9 cellular contexts compared by ENCODE assay signal in genomic region chr1:28359592-28360239, GRCh38. TPM values are rescaled to one million over a fixed set of nuclear protein-coding genes. Genes with fewer than 3 reads are reported as not detected.
DNase-seq lines count a peak whose midpoint lies in the region; ATAC-seq and TF ChIP-seq lines count a peak whose summit lies in the region.
"Had no signal": no experiment of that assay in that cellular context is flagged by ENCODE, and none has a peak within 500 bp of the region (broad histone marks: within the 10 kb centered on the region; RNA-seq: fewer than 3 reads in every experiment).

No MANE protein-coding gene starts in this region.

- no peak overlapping the region for H3K27ac Mint-ChIP-seq in Calu3 (ENCODE audit: unreplicated experiment)
- H3K27ac Mint-ChIP-seq: IgD-negative memory B cell had no signal

- in situ Hi-C loops in transverse colon (cut with MboI; ENCODE audit: low pct_ligation_motif_present in 1 of 4, low pct_unique_long_range_greater_than_20kb in 1 of 4, low sequenced_read_pairs in 3 of 4), result no loop called here

- CTCF ChIA-PET in Calu3 (lab: Charles Lee), result interaction anchor here (0.6 to 2.2 kb wide), 8 partner anchors 8 to 123 kb away, joined by 3 to 12 read pairs (median 4); partner anchors contain the start of gene PHACTR4

- no peaks in the 10 kb centered on the region for H3K9me3 Mint-ChIP-seq in Calu3 (ENCODE audit: low read depth, unreplicated experiment)
- H3K9me3 Mint-ChIP-seq in activated T-cell treated with anti-CD3 and anti-CD28 coated beads, Interleukin-2, amount 50 U/mL, for 4 hours, result no peaks in the 10 kb centered on the region
- H3K9me3 Mint-ChIP-seq: IgD-negative memory B cell had no signal

- H3K36me3 ChIP-seq in osteoblast (ENCODE audit: insufficient read depth, low read length), result no peaks in the 10 kb centered on the region
- H3K36me3 ChIP-seq in transverse colon, result no peaks in the 10 kb centered on the region

- peak; percentile 36 for TF ChIP-seq CTCF in Calu3 (IDR thresholded peaks at IDR 0.05; ENCODE audit: unreplicated experiment)
- TF ChIP-seq CTCF in LNCAP (IDR thresholded peaks at IDR 0.05), result peak; percentile 75
- peak; percentile 64 for TF ChIP-seq CTCF in fibroblast of the aortic adventitia (IDR thresholded peaks at IDR 0.05; ENCODE audit: insufficient read depth, low read length)
- peak; percentile 76 for TF ChIP-seq CTCF in osteoblast (IDR thresholded peaks at IDR 0.05; ENCODE audit: extremely low read depth, low read depth, low read length)
- TF ChIP-seq CTCF in transverse colon (IDR thresholded peaks at IDR 0.05), result peak; percentile 53 to 71 (median 65)

- H3K79me2 ChIP-seq in osteoblast (ENCODE audit: insufficient read depth, low read length), result no peaks in the 10 kb centered on the region

- H4K20me1 ChIP-seq in osteoblast (ENCODE audit: insufficient read depth, low read length), result no peaks in the 10 kb centered on the region

- WGBS in transverse colon (ENCODE audit: low coverage in 1 of 2), 2 donors, result 40 to 42% methylated on average over 7 of the region's 7 CpGs

- H3K4me3 ChIP-seq in fibroblast of the aortic adventitia (ENCODE audit: low read depth, low read length) (no peak overlapping the region), osteoblast (ENCODE audit: insufficient read depth, low read length) (no peak overlapping the region), transverse colon (no peak overlapping the region)

- no TSS peak for BruUV-seq in Calu3 (replicated peaks; lab: Mats Ljungman, UMichigan)

- intact Hi-C loops in Calu3 (cut with micrococcal nuclease; ENCODE audit: unreplicated experiment) (no loop called here), transverse colon (cut with DNase I; ENCODE audit: low total_unique reads) (no loop called here)

- peaks cover 9% of the 10 kb centered on the region for H3K4me1 Mint-ChIP-seq in Calu3 (ENCODE audit: low read depth, unreplicated experiment)
- H3K4me1 Mint-ChIP-seq in activated T-cell treated with anti-CD3 and anti-CD28 coated beads, Interleukin-2, amount 50 U/mL, for 4 hours (ENCODE audit: low read depth), result no peaks in the 10 kb centered on the region

- no peak for TF ChIP-seq POLR2A in transverse colon (IDR thresholded peaks at IDR 0.05)

- no peaks in the 10 kb centered on the region for H3K27me3 ChIP-seq in osteoblast (ENCODE audit: insufficient read depth, low read length)
- H3K27me3 ChIP-seq in transverse colon, result no peaks in the 10 kb centered on the region

- no peaks in the 10 kb centered on the region for H3K27me3 Mint-ChIP-seq in Calu3 (ENCODE audit: unreplicated experiment)
- H3K27me3 Mint-ChIP-seq in activated T-cell treated with anti-CD3 and anti-CD28 coated beads, Interleukin-2, amount 50 U/mL, for 4 hours (ENCODE audit: low read depth), result no peaks in the 10 kb centered on the region
- H3K27me3 Mint-ChIP-seq: IgD-negative memory B cell had no signal

- H3K4me3 Mint-ChIP-seq in Calu3 (ENCODE audit: low read depth, unreplicated experiment), result no peak overlapping the region
- no peak overlapping the region for H3K4me3 Mint-ChIP-seq in activated T-cell treated with anti-CD3 and anti-CD28 coated beads, Interleukin-2, amount 50 U/mL, for 4 hours
- H3K4me3 Mint-ChIP-seq: IgD-negative memory B cell had no signal

- peak; percentile 73 for DNase-seq in Calu3
- DNase-seq in RKO (ENCODE audit: low spot score), result peak; percentile 76
- DNase-seq in activated T-cell treated with anti-CD3 and anti-CD28 coated beads, Interleukin-2, amount 50 U/mL, for 4 hours, result peak; percentile 68
- DNase-seq in fibroblast of the aortic adventitia (ENCODE audit: low read depth), result peak; percentile 77
- DNase-seq in osteoblast (ENCODE audit: insufficient read length, low spot score, missing footprints), result peak; percentile 77
- DNase-seq in transverse colon, result peak; percentile 82

- H3K9me3 ChIP-seq in osteoblast (ENCODE audit: low read depth, low read length) (no peaks in the 10 kb centered on the region), transverse colon (no peaks in the 10 kb centered on the region)

- no peak overlapping the region for H3K4me2 ChIP-seq in osteoblast (ENCODE audit: insufficient read depth, low read length)

- peak in 1 of 2 donors; percentile 67 for ATAC-seq in activated T-cell treated with anti-CD3 and anti-CD28 coated beads, Interleukin-2, amount 50 U/mL, for 4 hours
- no peak for ATAC-seq in GM19452 (IDR thresholded peaks at IDR 0.05; ENCODE audit: unreplicated experiment)

- H3K4me1 ChIP-seq in osteoblast (ENCODE audit: insufficient read depth, low read length), result no peaks in the 10 kb centered on the region
- no peaks in the 10 kb centered on the region for H3K4me1 ChIP-seq in transverse colon

- TF ChIP-seq EP300 in transverse colon (IDR thresholded peaks at IDR 0.05; ENCODE audit: low read depth), result no peak

- no peaks in the 10 kb centered on the region for H3K36me3 Mint-ChIP-seq in Calu3 (ENCODE audit: insufficient read depth, unreplicated experiment)
- no peaks in the 10 kb centered on the region for H3K36me3 Mint-ChIP-seq in activated T-cell treated with anti-CD3 and anti-CD28 coated beads, Interleukin-2, amount 50 U/mL, for 4 hours (ENCODE audit: insufficient read depth)
- H3K36me3 Mint-ChIP-seq: IgD-negative memory B cell had no signal

- H3K27ac ChIP-seq in osteoblast (ENCODE audit: low read depth, low read length) (no peak overlapping the region), transverse colon (no peak overlapping the region)

- no peak overlapping the region for H2AFZ ChIP-seq in osteoblast (ENCODE audit: low read length)

RNA-seq across cellular contexts. Expression of gene PHACTR4, which starts 9.8 kb away (rescaled TPM):
- total RNA-seq in Calu3 (2022) (58.0 and 58.7 TPM in 2 replicates), fibroblast of the aortic adventitia (ENCODE audit: low replicate concordance) (7.5 and 16.3 TPM in 2 replicates), osteoblast (12.7 and 14.7 TPM in 2 replicates), transverse colon (10 to 100 TPM; 31.4 to 51.1 (median 41.6) TPM)
- 10 to 100 TPM; 19.7 to 23.2 (median 22.4) TPM for total RNA-seq in activated T-cell treated with anti-CD3 and anti-CD28 coated beads, Interleukin-2, amount 50 U/mL, for 4 hours

RNA-seq across cellular contexts. Expression of gene MED18, which starts 30.9 kb away (rescaled TPM):
- 17.4 and 18.8 TPM in 2 replicates for total RNA-seq in Calu3 (2022)
- total RNA-seq in activated T-cell treated with anti-CD3 and anti-CD28 coated beads, Interleukin-2, amount 50 U/mL, for 4 hours, result 10 to 100 TPM; 11.6 to 14.7 (median 11.7) TPM
- total RNA-seq in fibroblast of the aortic adventitia (ENCODE audit: low replicate concordance), result 6.7 and 14.0 TPM in 2 replicates
- 14.7 and 19.5 TPM in 2 replicates for total RNA-seq in osteoblast
- total RNA-seq in transverse colon, result 10 to 100 TPM; 12.1 to 36.3 (median 27.4) TPM
